In the genomic region with DNA sequence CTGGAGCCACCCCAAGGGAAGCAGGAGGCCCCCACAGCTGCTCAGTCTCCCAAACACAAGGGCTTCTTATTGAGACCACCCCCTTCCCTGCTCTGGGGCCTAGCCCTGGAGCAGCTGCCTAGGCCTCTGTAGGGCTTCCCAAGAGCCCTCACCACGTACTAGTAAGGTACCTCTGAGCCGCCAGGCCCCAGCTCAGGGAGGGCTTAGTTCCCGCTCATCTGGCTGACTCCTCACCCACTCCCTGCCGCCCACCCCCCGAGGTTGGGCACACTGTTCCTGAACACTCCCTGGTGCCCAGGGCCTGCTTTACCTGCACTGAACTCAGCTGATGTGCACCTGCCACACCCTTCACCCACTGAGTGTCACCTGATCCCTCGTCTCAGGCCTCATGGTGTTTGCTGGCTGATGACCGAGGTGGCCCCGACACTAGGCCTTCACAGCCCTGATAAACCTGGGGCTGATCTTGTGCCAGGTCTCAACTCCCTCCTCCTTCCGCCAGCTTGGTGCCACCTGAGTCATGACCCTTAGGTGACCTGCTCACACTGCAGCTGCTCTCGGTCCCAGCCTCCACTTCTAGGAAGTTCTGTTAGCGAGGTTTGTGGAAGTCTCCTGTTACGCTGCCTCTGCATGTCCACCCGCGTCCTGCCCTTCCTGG, we compare ENCODE assay signal across 25 cellular contexts. TPM values are rescaled to one million over a fixed set of nuclear protein-coding genes. Genes with fewer than 3 reads are reported as not detected.
A peak's percentile ranks its signal among the peaks of the same experiment; 100 is the strongest.
DNase-seq lines count a peak whose midpoint lies in the region; ATAC-seq, FAIRE-seq and TF ChIP-seq lines count a peak whose summit lies in the region.
"Had no signal": no experiment of that assay in that cellular context is flagged by ENCODE, and none has a peak within 500 bp of the region (broad histone marks: within the 10 kb centered on the region; RNA-seq: fewer than 3 reads in every experiment).

No MANE protein-coding gene starts in this region.

- FAIRE-seq in bronchial epithelial cell (lab: Jason Lieb, UNC): no peak
- FAIRE-seq in pancreas (lab: Jason Lieb, UNC): no peak
- FAIRE-seq: A204.1, GM12891 had no signal

- peaks cover 6% of the 10 kb centered on the region for H3K36me3 ChIP-seq in CD8-positive, alpha-beta T cell (ENCODE audit: insufficient read depth, low read length)
- peaks cover 20% of the 10 kb centered on the region for H3K36me3 ChIP-seq in bronchial epithelial cell (ENCODE audit: control insufficient read depth, insufficient read depth, low read length)
- H3K36me3 ChIP-seq in pancreas: peaks cover 0 to 13% (median 0%) of the 10 kb centered on the region in 3 donors
- H3K36me3 ChIP-seq in left lung: peaks cover 0 to 64% of the 10 kb centered on the region in 2 donors
- H3K36me3 ChIP-seq: BE2C had no signal

- H3K9me3 Mint-ChIP-seq in activated CD4-positive, alpha-beta T cell treated with anti-CD3 and anti-CD28 coated beads for 36 hours (ENCODE audit: low read depth): no peaks in the 10 kb centered on the region
- H3K9me3 Mint-ChIP-seq in CD8-positive, alpha-beta T cell: no peaks in the 10 kb centered on the region
- H3K9me3 Mint-ChIP-seq: activated B cell treated with CpG ODN at 0.5 μM for 24 hours; T-helper 2 cell treated with Interferon-gamma antibody and Interleukin-4, amounts not matched to agents 5 μg/mL and 100 μg/mL, for 36 hours had no signal

- H3K4me3 ChIP-seq in CD8-positive, alpha-beta T cell (ENCODE audit: low read depth, low read length): no peak overlapping the region
- H3K4me3 ChIP-seq in bronchial epithelial cell (ENCODE audit: low read depth, low read length) (no peak overlapping the region), pancreas (no peak overlapping the region), left lung (no peak overlapping the region)
- H3K4me3 ChIP-seq: sigmoid colon, upper lobe of left lung had no signal

- WGBS in pancreas, 2 donors: 51 to 53% methylated on average over 14 of the region's 14 CpGs

- H3K4me3 Mint-ChIP-seq in activated CD4-positive, alpha-beta T cell treated with anti-CD3 and anti-CD28 coated beads for 36 hours: no peak overlapping the region
- no peak overlapping the region for H3K4me3 Mint-ChIP-seq in CD8-positive, alpha-beta T cell
- H3K4me3 Mint-ChIP-seq: activated B cell treated with CpG ODN at 0.5 μM for 24 hours; T-helper 2 cell treated with Interferon-gamma antibody and Interleukin-4, amounts not matched to agents 5 μg/mL and 100 μg/mL, for 36 hours had no signal

- H3K27me3 Mint-ChIP-seq in activated CD4-positive, alpha-beta T cell treated with anti-CD3 and anti-CD28 coated beads for 36 hours: no peaks in the 10 kb centered on the region
- no peaks in the 10 kb centered on the region for H3K27me3 Mint-ChIP-seq in CD8-positive, alpha-beta T cell (ENCODE audit: low read depth)
- H3K27me3 Mint-ChIP-seq: activated B cell treated with CpG ODN at 0.5 μM for 24 hours had no signal

- H3K27me3 ChIP-seq in CD8-positive, alpha-beta T cell (ENCODE audit: insufficient read depth, low read length): no peaks in the 10 kb centered on the region
- H3K27me3 ChIP-seq in bronchial epithelial cell (ENCODE audit: control insufficient read depth, insufficient read depth, low read length) (no peaks in the 10 kb centered on the region), pancreas (no peaks in the 10 kb centered on the region), left lung (no peaks in the 10 kb centered on the region)
- H3K27me3 ChIP-seq: BE2C, sigmoid colon, upper lobe of left lung had no signal

- H3K4me1 ChIP-seq in CD8-positive, alpha-beta T cell (ENCODE audit: insufficient read depth, low read length): no peaks in the 10 kb centered on the region
- H3K4me1 ChIP-seq in pancreas: peaks cover 14 to 52% (median 16%) of the 10 kb centered on the region in 3 donors
- peaks cover 0 to 52% of the 10 kb centered on the region in 2 donors for H3K4me1 ChIP-seq in left lung

- no peak for ATAC-seq in activated CD4-positive, alpha-beta T cell treated with anti-CD3 and anti-CD28 coated beads for 36 hours
- ATAC-seq in CD8-positive, alpha-beta T cell: no peak
- ATAC-seq in pancreas (peak; percentile 25 to 55 (median 36)), left lung (no peak)
- ATAC-seq: PC-3; stimulated activated naive CD8-positive, alpha-beta T cell treated with anti-CD3 and anti-CD28 coated beads, Interleukin-15, Interleukin-2, amounts not matched to agents 100 U/mL and 50 U/mL, for 24 hours had no signal

- no peaks in the 10 kb centered on the region for H3K9me3 ChIP-seq in CD8-positive, alpha-beta T cell (ENCODE audit: low read length)
- H3K9me3 ChIP-seq in pancreas: no peaks in the 10 kb centered on the region
- no peaks in the 10 kb centered on the region for H3K9me3 ChIP-seq in left lung
- H3K9me3 ChIP-seq: BE2C, sigmoid colon, upper lobe of left lung had no signal

- intact Hi-C loops in activated CD4-positive, alpha-beta T cell treated with anti-CD3 and anti-CD28 coated beads for 36 hours (cut with DNase I, micrococcal nuclease): no loop called here
- intact Hi-C loops in CD8-positive, alpha-beta T cell (cut with DNase I, micrococcal nuclease): no loop called here
- intact Hi-C loops in pancreas (cut with DNase I): no loop called here
- intact Hi-C loops in left lung (cut with DNase I): no loop called here

- H3K4me1 Mint-ChIP-seq in activated CD4-positive, alpha-beta T cell treated with anti-CD3 and anti-CD28 coated beads for 36 hours: peaks cover 7% of the 10 kb centered on the region
- H3K4me1 Mint-ChIP-seq in CD8-positive, alpha-beta T cell (ENCODE audit: low read depth): no peaks in the 10 kb centered on the region

- peaks cover 41% of the 10 kb centered on the region for H3K36me3 Mint-ChIP-seq in activated CD4-positive, alpha-beta T cell treated with anti-CD3 and anti-CD28 coated beads for 36 hours (ENCODE audit: low read depth)
- peaks cover 54% of the 10 kb centered on the region for H3K36me3 Mint-ChIP-seq in CD8-positive, alpha-beta T cell

- H3K27ac ChIP-seq in CD8-positive, alpha-beta T cell (ENCODE audit: low read depth, low read length): no peak overlapping the region
- H3K27ac ChIP-seq in pancreas (peak overlapping the region in 3 of 4 donors; percentile 38 to 50 (median 42)), left lung (no peak overlapping the region)
- H3K27ac ChIP-seq: sigmoid colon had no signal

- POLR2A ChIA-PET in activated CD4-positive, alpha-beta T cell treated with anti-CD3 and anti-CD28 coated beads for 36 hours (lab: Charles Lee): no interaction called here
- POLR2A ChIA-PET in CD8-positive, alpha-beta T cell (lab: Charles Lee): no interaction called here

- DNase-seq in activated CD4-positive, alpha-beta T cell treated with anti-CD3 and anti-CD28 coated beads for 36 hours: no peak
- DNase-seq in activated CD4-positive, alpha-beta T cell treated with anti-CD3 and anti-CD28 coated beads, Interleukin-2, amount 50 U/mL, for 1 hour: no peak
- DNase-seq in CD8-positive, alpha-beta T cell: no peak
- DNase-seq in bronchial epithelial cell (ENCODE audit: low read depth) (peak; percentile 37), pancreas (peak in 4 of 6 donors; percentile 55 to 89 (median 66)), DMS53 (lab: John Stamatoyannopoulos, UW) (no peak), NCI-H345 treated with DMSO at 0.1 percent for 48 hours (lab: John Stamatoyannopoulos, UW; ENCODE audit: unreplicated experiment) (no peak), left lung (no peak)
- DNase-seq: activated B cell treated with CpG ODN at 0.5 μM for 24 hours; activated effector memory CD4-positive, alpha-beta T cell treated with anti-CD3 and anti-CD28 coated beads, Interleukin-2, amount 50 U/mL, for 16 hours; BE2C; central memory CD4-positive, alpha-beta T cell; DMS153; GF-D8; glutamatergic neuron; HCEC 1CT; NCI-H1105; NCI-H2081 treated with DMSO at 0.1 percent for 48 hours; PC-3; sigmoid colon; stimulated activated naive CD8-positive, alpha-beta T cell treated with anti-CD3 and anti-CD28 coated beads, Interleukin-15, Interleukin-2, amounts not matched to agents 100 U/mL and 50 U/mL, for 24 hours; upper lobe of left lung had no signal

- no peak for TF ChIP-seq CTCF in CD8-positive, alpha-beta T cell (IDR thresholded peaks at IDR 0.05)
- TF ChIP-seq CTCF in bronchial epithelial cell (IDR thresholded peaks at IDR 0.05; ENCODE audit: insufficient read depth, low read length, severe bottlenecking) (no peak), pancreas (IDR thresholded peaks at IDR 0.05) (no peak), left lung (IDR thresholded peaks at IDR 0.05) (no peak)

- H3K27ac Mint-ChIP-seq in activated CD4-positive, alpha-beta T cell treated with anti-CD3 and anti-CD28 coated beads for 36 hours: peak overlapping the region; percentile 55
- H3K27ac Mint-ChIP-seq in CD8-positive, alpha-beta T cell: peak overlapping the region; percentile 74
- H3K27ac Mint-ChIP-seq: activated B cell treated with CpG ODN at 0.5 μM for 24 hours; T-helper 2 cell treated with Interferon-gamma antibody and Interleukin-4, amounts not matched to agents 5 μg/mL and 100 μg/mL, for 36 hours had no signal

- CTCF ChIA-PET in activated CD4-positive, alpha-beta T cell treated with anti-CD3 and anti-CD28 coated beads for 36 hours (lab: Charles Lee): no interaction called here
- CTCF ChIA-PET in CD8-positive, alpha-beta T cell (lab: Charles Lee): interaction anchor here (2.2 kb wide), 1 partner anchor 139 kb away, joined by 6 read pairs; no protein-coding TSS in a partner anchor

RNA-seq across cellular contexts. Expression of a gene that starts 18.0 kb away (rescaled TPM):
- total RNA-seq in activated CD4-positive, alpha-beta T cell treated with anti-CD3 and anti-CD28 coated beads for 36 hours: under 1 TPM; 0.46 to 0.51 TPM
- total RNA-seq in CD8-positive, alpha-beta T cell: 1 to 10 TPM; 1.1 to 1.2 TPM
- total RNA-seq in bronchial epithelial cell (0.51 and 0.53 TPM in 2 replicates), pancreas (1 to 10 TPM in 2 of 6 donors, under 1 TPM in 4; 0.32 to 4.0 (median 0.60) TPM), left lung (1 to 10 TPM; 2.2 to 4.8 TPM)
- 10 to 100 TPM in 1 of 2 donors, 1 to 10 TPM in 1; 9.5 to 11.4 TPM for polyA plus RNA-seq in pancreas

Comparison
In these comparisons a context has a peak if more than half of its experiments do, and no peak if none do; other contexts are left out.
1. ATAC-seq: peak in pancreas (4 of 4); none in activated CD4-positive, alpha-beta T cell treated with anti-CD3 and anti-CD28 coated beads for 36 hours (single experiment), CD8-positive, alpha-beta T cell (single experiment) and left lung (single experiment).
2. DNase-seq: peak in bronchial epithelial cell (single experiment) and pancreas (4 of 6); none in activated CD4-positive, alpha-beta T cell treated with anti-CD3 and anti-CD28 coated beads for 36 hours (single experiment), activated CD4-positive, alpha-beta T cell treated with anti-CD3 and anti-CD28 coated beads, Interleukin-2, amount 50 U/mL, for 1 hour (single experiment), CD8-positive, alpha-beta T cell (0 of 7), DMS53 (single experiment), NCI-H345 treated with DMSO at 0.1 percent for 48 hours (single experiment) and left lung (0 of 2).
3. H3K27ac ChIP-seq: peak in pancreas (3 of 4); none in CD8-positive, alpha-beta T cell (single experiment) and left lung (0 of 2).